In genomic region chr17:50848691-50849090, GRCh38 we compare ENCODE assay signal across 20 cellular contexts. TPM values are rescaled to one million over a fixed set of nuclear protein-coding genes. Genes with fewer than 3 reads are reported as not detected.
"Had no signal": no experiment of that assay in that cellular context is flagged by ENCODE, and none has a peak within 500 bp of the region (broad histone marks: within the 10 kb centered on the region; RNA-seq: fewer than 3 reads in every experiment).

No MANE protein-coding gene starts in this region.

- H3K27ac Mint-ChIP-seq: activated naive CD4-positive, alpha-beta T cell treated with anti-CD3 and anti-CD28 coated beads for 36 hours; activated naive CD8-positive, alpha-beta T cell treated with anti-CD3 and anti-CD28 coated beads, Interleukin-2, amount 10 ng/mL, durations not matched to agents 7 days and 5 days; stimulated activated effector memory CD8-positive, alpha-beta T cell treated with anti-CD3 and anti-CD28 coated beads, Interleukin-12 subunit alpha, Interleukin-12 subunit beta, amount 100 ng/mL, for 72 hours; stimulated activated naive CD8-positive, alpha-beta T cell treated with anti-CD3 and anti-CD28 coated beads, Interleukin-15, amount 100 ng/mL, for 72 hours; WTC11 had no signal

- H3K9me3 ChIP-seq: heart left ventricle, mucosa of descending colon, tibial artery had no signal

- H3K9me3 Mint-ChIP-seq: activated naive CD4-positive, alpha-beta T cell treated with anti-CD3 and anti-CD28 coated beads for 36 hours; activated naive CD8-positive, alpha-beta T cell treated with anti-CD3 and anti-CD28 coated beads, Interleukin-2, amount 10 ng/mL, durations not matched to agents 7 days and 5 days; activated T-cell treated with anti-CD3 and anti-CD28 coated beads, Interleukin-2, amount 50 U/mL, for 4 hours; stimulated activated effector memory CD8-positive, alpha-beta T cell treated with anti-CD3 and anti-CD28 coated beads, Interleukin-12 subunit alpha, Interleukin-12 subunit beta, amount 100 ng/mL, for 72 hours; stimulated activated naive CD8-positive, alpha-beta T cell treated with anti-CD3 and anti-CD28 coated beads, Interleukin-15, amount 100 ng/mL, for 72 hours; WTC11 had no signal

- H3K27ac ChIP-seq: coronary artery, epithelial cell of prostate, heart left ventricle, tibial artery had no signal

- H3K4me3 Mint-ChIP-seq: activated naive CD4-positive, alpha-beta T cell treated with anti-CD3 and anti-CD28 coated beads for 36 hours; activated naive CD8-positive, alpha-beta T cell treated with anti-CD3 and anti-CD28 coated beads, Interleukin-2, amount 10 ng/mL, durations not matched to agents 7 days and 5 days; activated T-cell treated with anti-CD3 and anti-CD28 coated beads, Interleukin-2, amount 50 U/mL, for 4 hours; stimulated activated effector memory CD8-positive, alpha-beta T cell treated with anti-CD3 and anti-CD28 coated beads, Interleukin-12 subunit alpha, Interleukin-12 subunit beta, amount 100 ng/mL, for 72 hours; stimulated activated naive CD8-positive, alpha-beta T cell treated with anti-CD3 and anti-CD28 coated beads, Interleukin-15, amount 100 ng/mL, for 72 hours; WTC11 had no signal

- H3K36me3 ChIP-seq: heart left ventricle, tibial artery had no signal

- ATAC-seq: activated T-cell treated with anti-CD3 and anti-CD28 coated beads, Interleukin-2, amount 50 U/mL, for 4 hours; mucosa of descending colon; sciatic nerve; stimulated activated effector memory CD8-positive, alpha-beta T cell treated with anti-CD3 and anti-CD28 coated beads, Interleukin-12 subunit alpha, Interleukin-12 subunit beta, amount 100 ng/mL, for 72 hours; stimulated activated naive CD8-positive, alpha-beta T cell treated with anti-CD3 and anti-CD28 coated beads, Interleukin-15, amount 100 ng/mL, for 72 hours; WTC11 had no signal

- H3K4me3 ChIP-seq: coronary artery, heart left ventricle, mucosa of descending colon, tibial artery had no signal

- DNase-seq: activated CD8-positive, alpha-beta memory T cell treated with anti-CD3 and anti-CD28 coated beads, Interleukin-2, amount 50 U/mL, for 4 hours; activated naive CD4-positive, alpha-beta T cell treated with anti-CD3 and anti-CD28 coated beads for 36 hours; activated naive CD8-positive, alpha-beta T cell treated with anti-CD3 and anti-CD28 coated beads, Interleukin-2, amount 10 ng/mL, durations not matched to agents 7 days and 5 days; activated T-cell treated with anti-CD3 and anti-CD28 coated beads, Interleukin-2, amount 50 U/mL, for 4 hours; amniotic stem cell; heart left ventricle; mesenchymal stem cell; mucosa of descending colon; nucleus accumbens; small intestine; stimulated activated CD4-positive, alpha-beta T cell treated with anti-CD3 and anti-CD28 coated beads, Interleukin-2, amount 100 ng/mL, for 24 hours; stimulated activated naive CD8-positive, alpha-beta T cell treated with anti-CD3 and anti-CD28 coated beads, Interleukin-15, amount 100 ng/mL, for 72 hours; tibial artery had no signal

- H3K36me3 Mint-ChIP-seq: activated naive CD8-positive, alpha-beta T cell treated with anti-CD3 and anti-CD28 coated beads, Interleukin-2, amount 10 ng/mL, durations not matched to agents 7 days and 5 days; stimulated activated effector memory CD8-positive, alpha-beta T cell treated with anti-CD3 and anti-CD28 coated beads, Interleukin-12 subunit alpha, Interleukin-12 subunit beta, amount 100 ng/mL, for 72 hours; WTC11 had no signal

- H3K27me3 ChIP-seq: heart left ventricle, tibial artery had no signal

- H3K27me3 Mint-ChIP-seq: stimulated activated naive CD8-positive, alpha-beta T cell treated with anti-CD3 and anti-CD28 coated beads, Interleukin-15, amount 100 ng/mL, for 72 hours had no signal

RNA-seq across cellular contexts. Expression of gene WFIKKN2, which starts 13.3 kb away (rescaled TPM):
- total RNA-seq: activated naive CD4-positive, alpha-beta T cell treated with anti-CD3 and anti-CD28 coated beads for 36 hours; activated naive CD8-positive, alpha-beta T cell treated with anti-CD3 and anti-CD28 coated beads, Interleukin-2, amount 10 ng/mL, durations not matched to agents 7 days and 5 days; activated T-cell treated with anti-CD3 and anti-CD28 coated beads, Interleukin-2, amount 50 U/mL, for 4 hours; bronchial epithelial cell had no signal
- polyA plus RNA-seq: neural cell had no signal
